Comparison of ENCODE assay signal across 9 cellular contexts in genomic region chr12:92899388-92900001, GRCh38. TPM values are rescaled to one million over a fixed set of nuclear protein-coding genes. Genes with fewer than 3 reads are reported as not detected.
A peak's percentile ranks its signal among the peaks of the same experiment; 100 is the strongest.
DNase-seq lines count a peak whose midpoint lies in the region; ATAC-seq lines count a peak whose summit lies in the region.
"Had no signal": no experiment of that assay in that cellular context is flagged by ENCODE, and none has a peak within 500 bp of the region (broad histone marks: within the 10 kb centered on the region; RNA-seq: fewer than 3 reads in every experiment).

No MANE protein-coding gene starts in this region.

- peak overlapping the region; percentile 93 for H3K27ac ChIP-seq in GM23248

- peaks cover 29% of the 10 kb centered on the region for H3K4me1 ChIP-seq in GM23248 (ENCODE audit: insufficient read depth)

- H4K20me1 ChIP-seq in GM23248 (ENCODE audit: insufficient read depth) = no peaks in the 10 kb centered on the region

- ATAC-seq in T-cell (replicated peaks in 1 of 4) (no peak), Right ventricle myocardium superior (ENCODE audit: poor library complexity) (peak; percentile 96), HG02623 (IDR thresholded peaks at IDR 0.05; ENCODE audit: unreplicated experiment) (no peak), HG02884 (IDR thresholded peaks at IDR 0.05; ENCODE audit: unreplicated experiment) (no peak), GM18909 (IDR thresholded peaks at IDR 0.05; ENCODE audit: poor library complexity, unreplicated experiment) (no peak), GM18870 (IDR thresholded peaks at IDR 0.05; ENCODE audit: unreplicated experiment) (no peak)

- H3K9me3 Mint-ChIP-seq in T-cell = no peaks in the 10 kb centered on the region

- H3K79me2 ChIP-seq in GM23248 (ENCODE audit: insufficient read depth) = peaks cover 82% of the 10 kb centered on the region

- H3K27ac Mint-ChIP-seq in T-cell = peak overlapping the region; percentile 64 to 70

- no peaks in the 10 kb centered on the region for H3K27me3 ChIP-seq in GM23248 (replicated peaks; ENCODE audit: insufficient read depth)

- H2AFZ ChIP-seq in GM23248 = peak overlapping the region; percentile 69

- no peaks in the 10 kb centered on the region; the same call in 1 of the 2 replicates for H3K36me3 ChIP-seq in GM23248 (ENCODE audit: low read depth)

- H3K9me2 ChIP-seq in GM23248 (ENCODE audit: insufficient read depth) = no peaks in the 10 kb centered on the region

- in situ Hi-C loops in GM23248 (cut with MboI) = no loop called here

- intact Hi-C loops in Right ventricle myocardium superior (cut with DNase I) = no loop called here

- H3K9me3 ChIP-seq in GM23248 (ENCODE audit: low read depth) = no peaks in the 10 kb centered on the region

- CTCF ChIA-PET in T-cell (lab: Charles Lee) = interaction anchor here in 1 of 2 donors (0.5 to 1.2 kb wide), 3 partner anchors 9 to 168 kb away, joined by 3 to 8 read pairs (median 6); no protein-coding TSS in a partner anchor

- H3K36me3 Mint-ChIP-seq in T-cell = peaks cover 18% of the 10 kb centered on the region

- POLR2A ChIA-PET in T-cell (lab: Charles Lee) = interaction anchor here (0.6 kb wide), 2 partner anchors 94 to 462 kb away, joined by 3 to 4 read pairs; no protein-coding TSS in a partner anchor

- peak overlapping the region; percentile 73 for H3K9ac ChIP-seq in GM23248

- no peaks in the 10 kb centered on the region for H3K27me3 Mint-ChIP-seq in T-cell

- 1 to 2% methylated on average over 3 of the region's 3 CpGs for WGBS in GM23248 (ENCODE audit: low coverage in 1 of 2, low lambda C conversion rate in 2 of 2, missing lambda C conversion rate in 2 of 2), 2 experiments

- peak overlapping the region; percentile 84 for H3K4me2 ChIP-seq in GM23248 (ENCODE audit: unreplicated experiment)

- H3F3A ChIP-seq in GM23248 (ENCODE audit: insufficient read depth) = peaks cover 53% of the 10 kb centered on the region

- peak overlapping the region; percentile 61 for H3K4me3 ChIP-seq in GM23248

- H3K4me3 Mint-ChIP-seq in T-cell = no peak overlapping the region
- H3K4me3 Mint-ChIP-seq: neural crest cell had no signal

- H3K4me1 Mint-ChIP-seq in T-cell = peaks cover 30 to 34% (median 33%) of the 10 kb centered on the region in 3 donors

- peak; percentile 98 for DNase-seq in GM23248
- no peak for DNase-seq in T-cell
- DNase-seq in Right ventricle myocardium superior = peak; percentile 78
- DNase-seq in pulmonary artery endothelial cell (ENCODE audit: low read depth, low spot score) = peak; percentile 76

RNA-seq across cellular contexts. Expression of gene EEA1, which starts 29.6 kb away (rescaled TPM):
- 16.9 and 17.8 TPM in 2 replicates for total RNA-seq in GM23248 (2014; rRNA removed; shearing (Covaris generic))
- polyA plus RNA-seq in GM23248 (2016; fragmentation: Nextera tagmentation; extraction: Ambion mirVana) = 55.7 and 56.4 TPM in 2 replicates
- total RNA-seq in T-cell = 10 to 100 TPM; 21.4 to 29.5 (median 23.5) TPM
- 22.1 TPM for total RNA-seq in Right ventricle myocardium superior
- 18.9 and 31.6 TPM in 2 replicates for total RNA-seq in pulmonary artery endothelial cell

Comparison
In these comparisons a context has a peak if more than half of its experiments do, and no peak if none do; other contexts are left out.
1. DNase-seq: peak in GM23248 (single experiment), Right ventricle myocardium superior (single experiment) and pulmonary artery endothelial cell (single experiment); none in T-cell (0 of 34).